ENCODE assay signal across 17 cellular contexts in genomic region chr13:79614519-79614918, GRCh38.
DNase-seq lines count a peak whose midpoint lies in the region; ATAC-seq, FAIRE-seq and TF ChIP-seq lines count a peak whose summit lies in the region.
"Had no signal": no experiment of that assay in that cellular context is flagged by ENCODE, and none has a peak within 500 bp of the region (broad histone marks: within the 10 kb centered on the region; RNA-seq: fewer than 3 reads in every experiment).

No MANE protein-coding gene starts in this region.

- H4K20me1 ChIP-seq in keratinocyte (ENCODE audit: control insufficient read depth, extremely low read depth, insufficient read depth, low read length): no peaks in the 10 kb centered on the region

- no peaks in the 10 kb centered on the region for H3K27me3 ChIP-seq in bronchial epithelial cell (ENCODE audit: control insufficient read depth, insufficient read depth, low read length)
- H3K27me3 ChIP-seq in keratinocyte (ENCODE audit: control insufficient read depth, extremely low read depth, insufficient read depth, low read length): no peaks in the 10 kb centered on the region

- FAIRE-seq in bronchial epithelial cell (lab: Jason Lieb, UNC) (no peak), keratinocyte (lab: Jason Lieb, UNC) (peak; percentile 85)
- FAIRE-seq: G401.6, GM12892, H1 had no signal

- H3K27ac ChIP-seq in epithelial cell of prostate: peak overlapping the region; percentile 51
- no peak overlapping the region for H3K27ac ChIP-seq in keratinocyte (ENCODE audit: control insufficient read depth, insufficient read depth, low read length)
- H3K27ac ChIP-seq: GM23248 had no signal

- H3K4me2 ChIP-seq in keratinocyte (ENCODE audit: control insufficient read depth, extremely low read depth, insufficient read depth, low read depth, low read length): no peak overlapping the region

- dilution Hi-C loops in keratinocyte (cut with MboI; ENCODE audit: extremely low pct_ligation_motif_present, low sequenced_read_pairs): no loop called here

- no peaks in the 10 kb centered on the region for H3K79me2 ChIP-seq in keratinocyte (ENCODE audit: control insufficient read depth, insufficient read depth, low read length)

- H3K36me3 ChIP-seq in bronchial epithelial cell (ENCODE audit: control insufficient read depth, insufficient read depth, low read length): no peaks in the 10 kb centered on the region
- H3K36me3 ChIP-seq in keratinocyte (ENCODE audit: control insufficient read depth in 2 of 2, extremely low read depth in 1 of 2, insufficient read depth in 2 of 2, low read length in 2 of 2): peaks cover 0 to 1% of the 10 kb centered on the region in 2 experiments

- ATAC-seq in Right ventricle myocardium superior (ENCODE audit: poor library complexity): no peak
- ATAC-seq: CD8-positive, alpha-beta T cell had no signal

- TF ChIP-seq CTCF in bronchial epithelial cell (IDR thresholded peaks at IDR 0.05; ENCODE audit: insufficient read depth, low read length, severe bottlenecking) (no peak), keratinocyte (optimal IDR thresholded peaks at IDR 0.05 in 1 of 3, IDR thresholded peaks at IDR 0.05 in 1 of 3, conservative IDR thresholded peaks at IDR 0.05 in 1 of 3; ENCODE audit: extremely low read depth in 1 of 3, insufficient read depth in 2 of 3, low read length in 3 of 3) (no peak)

- intact Hi-C loops in Right ventricle myocardium superior (cut with DNase I): no loop called here

- H3K4me3 ChIP-seq in bronchial epithelial cell (ENCODE audit: low read depth, low read length) (no peak overlapping the region), keratinocyte (ENCODE audit: control insufficient read depth in 2 of 3, extremely low read depth in 1 of 3, insufficient read depth in 2 of 3, low read depth in 1 of 3, low read length in 3 of 3) (no peak overlapping the region)
- H3K4me3 ChIP-seq: GM23248 had no signal

- H3K9me3 ChIP-seq in keratinocyte (ENCODE audit: control insufficient read depth, low read depth, low read length): peaks cover 8% of the 10 kb centered on the region

- no peak overlapping the region for H3K9ac ChIP-seq in keratinocyte (ENCODE audit: control insufficient read depth, extremely low read depth, insufficient read depth, low read length)
- H3K9ac ChIP-seq: GM23248 had no signal

- H3K4me1 ChIP-seq in keratinocyte (ENCODE audit: control insufficient read depth, extremely low read depth, insufficient read depth, low read length): peaks cover 11% of the 10 kb centered on the region
- H3K4me1 ChIP-seq: Caco-2 had no signal

- peak overlapping the region; percentile 61 for H2AFZ ChIP-seq in keratinocyte (ENCODE audit: control insufficient read depth, low read length)
- H2AFZ ChIP-seq: GM23248 had no signal

- peak; percentile 64 for DNase-seq in bronchial epithelial cell (ENCODE audit: low read depth)
- no peak for DNase-seq in epithelial cell of prostate (ENCODE audit: low read depth, low spot score)
- no peak for DNase-seq in keratinocyte (ENCODE audit: low read depth, low spot score)
- no peak for DNase-seq in Right ventricle myocardium superior
- no peak for DNase-seq in epidermal melanocyte (ENCODE audit: insufficient read length, low spot score)
- no peak for DNase-seq in hippocampal formation (lab: John Stamatoyannopoulos, UW)
- DNase-seq: C1 segment of cervical spinal cord; Caco-2; CD8-positive, alpha-beta T cell; DMS153; DND-41; GM23248; H7; HCEC 1CT had no signal

- H3K9me1 ChIP-seq in keratinocyte (ENCODE audit: control insufficient read depth, extremely low read depth, insufficient read depth, low read length): no peaks in the 10 kb centered on the region
